ENCODE assay signal across 8 cellular contexts in the genomic region with DNA sequence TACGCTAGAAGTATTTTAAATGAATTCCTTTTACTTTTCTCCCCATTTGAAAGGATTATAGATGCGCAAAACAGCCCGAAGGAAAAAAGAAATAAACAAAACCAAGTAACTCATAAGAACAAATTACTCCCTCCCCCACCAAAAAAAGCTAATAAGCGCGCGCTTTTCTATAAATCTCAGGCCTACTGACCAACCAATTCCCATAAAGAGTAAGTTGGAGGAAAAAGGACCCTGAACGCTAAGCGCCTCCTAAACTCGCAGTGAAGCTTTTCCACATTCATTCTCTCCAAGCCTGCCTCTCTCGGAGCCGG. TPM values are rescaled to one million over a fixed set of nuclear protein-coding genes. Genes with fewer than 3 reads are reported as not detected.
DNase-seq lines count a peak whose midpoint lies in the region; ATAC-seq and TF ChIP-seq lines count a peak whose summit lies in the region.

No MANE protein-coding gene starts in this region.

- TF ChIP-seq RAD21 in liver (IDR thresholded peaks at IDR 0.05): no peak

- peak overlapping the region; percentile 87 for H3K4me3 Mint-ChIP-seq in activated naive CD4-positive, alpha-beta T cell treated with anti-CD3 and anti-CD28 coated beads, Interleukin-2, amount 10 ng/mL, durations not matched to agents 7 days and 5 days

- no peak for TF ChIP-seq EP300 in transverse colon (IDR thresholded peaks at IDR 0.05; ENCODE audit: low read depth)

- no peak for DNase-seq in activated naive CD4-positive, alpha-beta T cell treated with anti-CD3 and anti-CD28 coated beads, Interleukin-2, amount 10 ng/mL, durations not matched to agents 7 days and 5 days
- no peak for DNase-seq in activated naive CD4-positive, alpha-beta T cell treated with Interleukin-2 at 50 U/mL for 16 hours
- DNase-seq in adrenal gland (no peak), transverse colon (no peak), NCI-H2081 (lab: John Stamatoyannopoulos, UW) (no peak)
- DNase-seq in activated effector memory CD4-positive, alpha-beta T cell treated with Interleukin-2 at 50 U/mL for 16 hours: no peak

- H3K4me1 Mint-ChIP-seq in activated naive CD4-positive, alpha-beta T cell treated with anti-CD3 and anti-CD28 coated beads, Interleukin-2, amount 10 ng/mL, durations not matched to agents 7 days and 5 days: peaks cover 30% of the 10 kb centered on the region

- WGBS in adrenal gland, 4 donors: 1 to 2% (median 1%) methylated on average over 11 of the region's 11 CpGs
- WGBS in liver: under 1% methylated on average over 11 of the region's 11 CpGs
- WGBS in transverse colon (ENCODE audit: low coverage in 1 of 2), 2 donors: 1 to 2% methylated on average over 6 to 11 of the region's 11 CpGs

- H3K9me3 Mint-ChIP-seq in activated naive CD4-positive, alpha-beta T cell treated with anti-CD3 and anti-CD28 coated beads, Interleukin-2, amount 10 ng/mL, durations not matched to agents 7 days and 5 days: peaks cover 3% of the 10 kb centered on the region

- no peak for TF ChIP-seq CTCF in adrenal gland (IDR thresholded peaks at IDR 0.05)
- no peak for TF ChIP-seq CTCF in liver (IDR thresholded peaks at IDR 0.05; ENCODE audit: low read depth, low read length, missing input control)
- no peak for TF ChIP-seq CTCF in transverse colon (IDR thresholded peaks at IDR 0.05)

- no peak for TF ChIP-seq POLR2A in adrenal gland (IDR thresholded peaks at IDR 0.05)
- no peak for TF ChIP-seq POLR2A in transverse colon (IDR thresholded peaks at IDR 0.05)

- peak overlapping the region; percentile 63 to 92 (median 87) for H3K27ac ChIP-seq in adrenal gland
- peak overlapping the region; percentile 83 to 85 for H3K27ac ChIP-seq in liver (ENCODE audit: low read depth in 1 of 2, low read length in 2 of 2)
- peak overlapping the region; percentile 85 to 91 (median 87) for H3K27ac ChIP-seq in transverse colon

- H3K36me3 ChIP-seq in adrenal gland (replicated peaks in 1 of 2) (no peaks in the 10 kb centered on the region), liver (ENCODE audit: control insufficient read depth in 4 of 4, insufficient read depth in 3 of 4, low read depth in 1 of 4, low read length in 3 of 4) (no peaks in the 10 kb centered on the region), transverse colon (no peaks in the 10 kb centered on the region)

- H3K4me3 ChIP-seq in adrenal gland: peak overlapping the region; percentile 33 to 98 (median 93)
- peak overlapping the region; percentile 60 to 98 (median 93) for H3K4me3 ChIP-seq in liver (ENCODE audit: low read depth in 1 of 3, low read length in 3 of 3)
- H3K4me3 ChIP-seq in transverse colon: peak overlapping the region; percentile 63 to 72 (median 68)

- in situ Hi-C loops in transverse colon (cut with MboI; ENCODE audit: low pct_ligation_motif_present in 1 of 4, low pct_unique_long_range_greater_than_20kb in 1 of 4, low sequenced_read_pairs in 3 of 4): no loop called here

- intact Hi-C loops in adrenal gland (cut with DNase I) (no loop called here), transverse colon (cut with DNase I; ENCODE audit: low total_unique reads) (no loop called here)

- H3K27ac Mint-ChIP-seq in activated naive CD4-positive, alpha-beta T cell treated with anti-CD3 and anti-CD28 coated beads, Interleukin-2, amount 10 ng/mL, durations not matched to agents 7 days and 5 days: peak overlapping the region; percentile 91

- ATAC-seq in HG03135 (IDR thresholded peaks at IDR 0.05; ENCODE audit: unreplicated experiment): no peak

- CTCF ChIA-PET in activated naive CD4-positive, alpha-beta T cell treated with anti-CD3 and anti-CD28 coated beads, Interleukin-2, amount 10 ng/mL, durations not matched to agents 7 days and 5 days (lab: Charles Lee): no interaction called here

- H3K4me1 ChIP-seq in adrenal gland (replicated peaks in 1 of 2) (peaks cover 11 to 43% of the 10 kb centered on the region in 2 donors), liver (ENCODE audit: control insufficient read depth in 4 of 4, insufficient read depth in 4 of 4, low read length in 3 of 4) (peaks cover 3 to 14% (median 4%) of the 10 kb centered on the region in 4 donors), transverse colon (peaks cover 3 to 34% (median 22%) of the 10 kb centered on the region in 4 donors)

- peak overlapping the region; percentile 83 to 91 for H3K9ac ChIP-seq in liver (ENCODE audit: low read depth in 1 of 2, low read length in 2 of 2)

- peaks cover 3% of the 10 kb centered on the region for H3K36me3 Mint-ChIP-seq in activated naive CD4-positive, alpha-beta T cell treated with anti-CD3 and anti-CD28 coated beads, Interleukin-2, amount 10 ng/mL, durations not matched to agents 7 days and 5 days

- H3K9me3 ChIP-seq in adrenal gland (replicated peaks in 1 of 3) (no peaks in the 10 kb centered on the region), liver (ENCODE audit: control insufficient read depth in 4 of 4, low read length in 3 of 4) (peaks cover 0 to 2% (median 0%) of the 10 kb centered on the region in 4 donors), transverse colon (no peaks in the 10 kb centered on the region)

- H3K27me3 Mint-ChIP-seq in activated naive CD4-positive, alpha-beta T cell treated with anti-CD3 and anti-CD28 coated beads, Interleukin-2, amount 10 ng/mL, durations not matched to agents 7 days and 5 days: peaks cover 4% of the 10 kb centered on the region

- H3K27me3 ChIP-seq in adrenal gland (no peaks in the 10 kb centered on the region), liver (ENCODE audit: control insufficient read depth in 4 of 4, insufficient read depth in 4 of 4, low read length in 3 of 4) (peaks cover 0 to 5% (median 0%) of the 10 kb centered on the region in 4 donors), transverse colon (peaks cover 9% of the 10 kb centered on the region)

TF ChIP-seq in liver, 16 proteins besides CTCF, POLR2A, EP300 and RAD21:
- TF ChIP-seq GABPA (IDR thresholded peaks at IDR 0.05 in 1 of 2, conservative IDR thresholded peaks at IDR 0.05 in 1 of 2) (no peak), RXRA (IDR thresholded peaks at IDR 0.05) (no peak)

RNA-seq across cellular contexts. Expression of gene MBIP, which starts 0.6 kb away (rescaled TPM):
- total RNA-seq in adrenal gland: 10 to 100 TPM; 10.5 to 68.3 (median 23.5) TPM
- polyA plus RNA-seq in adrenal gland: 10 to 100 TPM; 18.8 to 36.5 (median 21.5) TPM
- 10 to 100 TPM in 1 of 2 donors, 1 to 10 TPM in 1; 8.7 to 11.8 TPM for total RNA-seq in liver
- polyA plus RNA-seq in liver: 10 to 100 TPM in 1 of 2 donors, 1 to 10 TPM in 1; 8.1 to 17.5 TPM
- 10 to 100 TPM in 3 of 4 donors, 1 to 10 TPM in 1; 5.4 to 20.6 (median 17.1) TPM for total RNA-seq in transverse colon
